In the genomic region with DNA sequence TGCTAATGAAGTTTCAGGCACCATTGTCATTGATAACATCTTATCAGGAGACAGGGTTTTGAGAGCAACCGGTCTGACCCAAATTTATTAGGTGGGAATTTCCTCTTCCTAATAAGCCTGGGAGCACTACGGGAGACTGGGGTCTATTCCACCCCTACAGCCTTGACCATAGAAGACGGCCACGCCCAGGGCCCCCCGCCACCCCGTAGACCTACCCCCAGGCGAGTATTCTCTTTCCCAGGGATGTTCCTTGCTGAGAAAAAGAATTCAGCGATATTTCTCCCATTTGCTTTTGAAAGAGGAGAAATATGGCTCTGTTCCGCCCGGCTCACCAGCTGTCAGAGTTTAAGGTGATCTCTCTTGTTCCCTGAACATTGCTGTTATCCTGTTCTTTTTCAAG, we compare ENCODE assay signal across 2 cellular contexts.
A peak's percentile ranks its signal among the peaks of the same experiment; 100 is the strongest.
TF ChIP-seq lines count a peak whose summit lies in the region.

No MANE protein-coding gene starts in this region.

TF ChIP-seq in WTC11, 78 proteins besides CTCF, POLR2A, EP300 and RAD21:
- TF ChIP-seq ZNF423 (CRISPR knock-in tag; IDR thresholded peaks at IDR 0.05) = peak; percentile 65
- TF ChIP-seq SP1 (CRISPR knock-in tag; conservative IDR thresholded peaks at IDR 0.05) = 0 out of 2 replicates have a peak, but pooled peaks have one; percentile 10

TF ChIP-seq in H1, 55 proteins besides CTCF, POLR2A, EP300 and RAD21:
- TF ChIP-seq SP1 (IDR thresholded peaks at IDR 0.05; ENCODE audit: low read depth, low read length) = 0 out of 2 replicates have a peak, but pooled peaks have one; percentile 8
TF ChIP-seq in H1: peak in this region for 1; not testable (repeated sequence) for 54.
